17 cellular contexts compared by ENCODE assay signal in genomic region chr6:109496036-109496761, GRCh38.
"Had no signal": no experiment of that assay in that cellular context is flagged by ENCODE, and none has a peak within 500 bp of the region (broad histone marks: within the 10 kb centered on the region; RNA-seq: fewer than 3 reads in every experiment).

No MANE protein-coding gene starts in this region.

- H3K4me3 Mint-ChIP-seq: activated naive CD8-positive, alpha-beta T cell treated with anti-CD3 and anti-CD28 coated beads, Interleukin-2, amount 10 ng/mL, durations not matched to agents 7 days and 5 days; endodermal cell; naive thymus-derived CD8-positive, alpha-beta T cell had no signal

- ATAC-seq: naive thymus-derived CD8-positive, alpha-beta T cell had no signal

- H3K27ac ChIP-seq: ascending aorta, breast epithelium, dorsolateral prefrontal cortex, left ventricle myocardium inferior, SJCRH30 had no signal

- H3K27me3 ChIP-seq: ascending aorta, breast epithelium, dorsolateral prefrontal cortex, SJCRH30 had no signal

- H3K27ac Mint-ChIP-seq: activated naive CD8-positive, alpha-beta T cell treated with anti-CD3 and anti-CD28 coated beads, Interleukin-2, amount 10 ng/mL, durations not matched to agents 7 days and 5 days; endodermal cell had no signal

- H3K4me1 ChIP-seq: ascending aorta, breast epithelium, left ventricle myocardium inferior had no signal

- H3K4me2 ChIP-seq: smooth muscle cell had no signal

- H3K9me3 Mint-ChIP-seq: activated naive CD8-positive, alpha-beta T cell treated with anti-CD3 and anti-CD28 coated beads, Interleukin-2, amount 10 ng/mL, durations not matched to agents 7 days and 5 days; endodermal cell; naive thymus-derived CD8-positive, alpha-beta T cell had no signal

- H3K4me3 ChIP-seq: ascending aorta, breast epithelium, dorsolateral prefrontal cortex, left ventricle myocardium inferior, SJCRH30, smooth muscle cell had no signal

- H3K27me3 Mint-ChIP-seq: naive thymus-derived CD8-positive, alpha-beta T cell had no signal

- DNase-seq: activated gamma-delta T cell; activated naive CD8-positive, alpha-beta T cell treated with anti-CD3 and anti-CD28 coated beads, Interleukin-2, amount 10 ng/mL, durations not matched to agents 7 days and 5 days; dorsolateral prefrontal cortex; endodermal cell; erythroblast; hippocampal formation; kidney; left ventricle myocardium inferior; naive thymus-derived CD8-positive, alpha-beta T cell; nucleus accumbens; SJCRH30; SW 1271; T-helper 9 cell had no signal

- H3K36me3 Mint-ChIP-seq: activated naive CD8-positive, alpha-beta T cell treated with anti-CD3 and anti-CD28 coated beads, Interleukin-2, amount 10 ng/mL, durations not matched to agents 7 days and 5 days; naive thymus-derived CD8-positive, alpha-beta T cell had no signal

- FAIRE-seq: kidney, urothelium cell line had no signal

- H3K36me3 ChIP-seq: ascending aorta, breast epithelium, left ventricle myocardium inferior, SJCRH30 had no signal

- H3K9me3 ChIP-seq: ascending aorta, breast epithelium, left ventricle myocardium inferior, SJCRH30 had no signal
